8 cellular contexts compared by ENCODE assay signal in genomic region chr2:199850718-199851498, GRCh38. TPM values are rescaled to one million over a fixed set of nuclear protein-coding genes. Genes with fewer than 3 reads are reported as not detected.
DNase-seq lines count a peak whose midpoint lies in the region; ATAC-seq and TF ChIP-seq lines count a peak whose summit lies in the region.

FTCDNL1 (minus strand) TSS chr2:199851192; CDS start chr2:199848962, 2,230 bp downstream.

- TF ChIP-seq EP300 in tibial nerve (IDR thresholded peaks at IDR 0.05), result no peak

- H3K9me3 Mint-ChIP-seq in IgD-negative memory B cell, result no peaks in the 10 kb centered on the region

- H2AFZ ChIP-seq in parathyroid adenoma, result peak within 1 kb of the TSS; percentile 96

- peak within 1 kb of the TSS; percentile 40 for H3K4me3 ChIP-seq in SJSA1
- peak within 1 kb of the TSS; percentile 79 for H3K4me3 ChIP-seq in parathyroid adenoma (ENCODE audit: low read depth, low read length)
- peak within 1 kb of the TSS; percentile 48 to 84 (median 76) for H3K4me3 ChIP-seq in tibial nerve

- peak; percentile 35 to 43 for DNase-seq in SJSA1 (ENCODE audit: low read depth in 1 of 2, low spot score in 2 of 2)
- peak; percentile 76 for DNase-seq in activated naive CD4-positive, alpha-beta T cell treated with Interleukin-2 at 50 U/mL for 16 hours
- peak; percentile 68 for DNase-seq in glomerular visceral epithelial cell (ENCODE audit: extremely low spot score)
- peak; percentile 16 to 51 for DNase-seq in tibial nerve (ENCODE audit: low spot score in 2 of 2)

- peak within 1 kb of the TSS; percentile 64 for H3K9ac ChIP-seq in ES-I3 (ENCODE audit: low read depth, low read length)
- no peak within 1 kb of the TSS for H3K9ac ChIP-seq in parathyroid adenoma

- peak within 1 kb of the TSS; percentile 97 for H3K4me2 ChIP-seq in parathyroid adenoma (ENCODE audit: low read length)

- H3K27me3 Mint-ChIP-seq in IgD-negative memory B cell, result no peaks in the 10 kb centered on the region

- no peaks in the 10 kb centered on the region for H3K36me3 Mint-ChIP-seq in IgD-negative memory B cell

- H3K36me3 ChIP-seq in ES-I3 (ENCODE audit: insufficient read depth, low read length), result no peaks in the 10 kb centered on the region
- no peaks in the 10 kb centered on the region for H3K36me3 ChIP-seq in SJSA1
- H3K36me3 ChIP-seq in parathyroid adenoma (ENCODE audit: control insufficient read depth, insufficient read depth, low read length), result no peaks in the 10 kb centered on the region
- H3K36me3 ChIP-seq in tibial nerve, result no peaks in the 10 kb centered on the region

- no peaks in the 10 kb centered on the region for H3K79me2 ChIP-seq in parathyroid adenoma

- no peak within 1 kb of the TSS for H3K27ac ChIP-seq in SJSA1
- H3K27ac ChIP-seq in parathyroid adenoma, result peak within 1 kb of the TSS; percentile 52
- peak within 1 kb of the TSS; percentile 20 to 82 (median 32) for H3K27ac ChIP-seq in tibial nerve

- peaks cover 16% of the 10 kb centered on the region for H3K4me1 ChIP-seq in ES-I3 (ENCODE audit: insufficient read depth, low read length)
- H3K4me1 ChIP-seq in SJSA1 (replicated peaks), result peaks cover 8% of the 10 kb centered on the region; the same call in 1 of the 2 replicates
- no peaks in the 10 kb centered on the region for H3K4me1 ChIP-seq in parathyroid adenoma
- peaks cover 0 to 15% (median 0%) of the 10 kb centered on the region in 4 donors for H3K4me1 ChIP-seq in tibial nerve

- peaks cover 3 to 5% (median 4%) of the 10 kb centered on the region in 3 donors for H3K4me1 Mint-ChIP-seq in IgD-negative memory B cell

- TF ChIP-seq CTCF in parathyroid adenoma (IDR thresholded peaks at IDR 0.05) (peak; percentile 64), tibial nerve (IDR thresholded peaks at IDR 0.05) (peak; percentile 20 to 49 (median 37))

- 1 to 2% methylated on average over 71 to 73 of the region's 80 CpGs for WGBS in tibial nerve, 2 donors

- H3K27me3 ChIP-seq in SJSA1 (replicated peaks) (peaks cover 62% of the 10 kb centered on the region), parathyroid adenoma (ENCODE audit: control insufficient read depth, insufficient read depth, low read length) (no peaks in the 10 kb centered on the region), tibial nerve (no peaks in the 10 kb centered on the region)

- ATAC-seq in GM21717 (IDR thresholded peaks at IDR 0.05; ENCODE audit: unreplicated experiment), result peak; percentile 98

- peak; percentile 7 to 50 for TF ChIP-seq POLR2A in tibial nerve (IDR thresholded peaks at IDR 0.05)

- H3K9me3 ChIP-seq in ES-I3 (ENCODE audit: control insufficient read depth, insufficient read depth, low read length) (no peaks in the 10 kb centered on the region), SJSA1 (replicated peaks) (no peaks in the 10 kb centered on the region), parathyroid adenoma (ENCODE audit: control insufficient read depth, low read length) (no peaks in the 10 kb centered on the region), tibial nerve (no peaks in the 10 kb centered on the region)

- H3K27ac Mint-ChIP-seq in IgD-negative memory B cell, result peak within 1 kb of the TSS in 2 of 3 donors; percentile 64 to 96

- H3K4me3 Mint-ChIP-seq in IgD-negative memory B cell, result peak within 1 kb of the TSS; percentile 88 to 99 (median 96)

RNA-seq across cellular contexts. Expression of gene FTCDNL1, which starts in this region (rescaled TPM):
- 2.0 TPM for polyA plus RNA-seq in IgD-negative memory B cell
- not detected in 2 replicates for total RNA-seq in SJSA1 (2014; rRNA removed; shearing (Covaris generic))
- total RNA-seq in tibial nerve, result 1 to 10 TPM; 1.8 to 9.0 (median 3.4) TPM

Comparison
In these comparisons a context has a peak if more than half of its experiments do, and no peak if none do; other contexts are left out.
1. Peak in DNase-seq and H3K4me3 ChIP-seq in SJSA1; RNA of the gene not detected or under 1 TPM.